In genomic region chr9:122370869-122371467, GRCh38 we compare ENCODE assay signal across 7 cellular contexts.
DNase-seq lines count a peak whose midpoint lies in the region; ATAC-seq and TF ChIP-seq lines count a peak whose summit lies in the region.

PTGS1 (plus strand) TSS chr9:122371024; CDS start chr9:122371085, 61 bp downstream.

- no peak within 1 kb of the TSS for H3K27ac ChIP-seq in iPS-18a (ENCODE audit: low read length)

- H3K9me3 Mint-ChIP-seq in activated naive CD8-positive, alpha-beta T cell treated with anti-CD3 and anti-CD28 coated beads, Interleukin-2, amount 50 U/mL, for 24 hours: no peaks in the 10 kb centered on the region
- H3K9me3 Mint-ChIP-seq in stimulated activated memory B cell treated with anti-CD40 and anti-IgM and Interleukin-4, amounts not matched to agents 10 μg/mL and 1 μg/mL and 100 μg/mL, for 72 hours: no peaks in the 10 kb centered on the region

- peaks cover 23% of the 10 kb centered on the region for H3K27me3 Mint-ChIP-seq in activated naive CD8-positive, alpha-beta T cell treated with anti-CD3 and anti-CD28 coated beads, Interleukin-2, amount 50 U/mL, for 24 hours
- H3K27me3 Mint-ChIP-seq in stimulated activated memory B cell treated with anti-CD40 and anti-IgM and Interleukin-4, amounts not matched to agents 10 μg/mL and 1 μg/mL and 100 μg/mL, for 72 hours: no peaks in the 10 kb centered on the region

- no peak for TF ChIP-seq CTCF in GM12865 (IDR thresholded peaks at IDR 0.05; ENCODE audit: insufficient read depth, low read depth, low read length, missing control alignments)

- ATAC-seq in GM21717 (IDR thresholded peaks at IDR 0.05; ENCODE audit: unreplicated experiment): peak; percentile 58
- peak; percentile 58 for ATAC-seq in activated naive CD8-positive, alpha-beta T cell treated with anti-CD3 and anti-CD28 coated beads, Interleukin-2, amount 50 U/mL, for 24 hours
- peak; percentile 83 for ATAC-seq in stimulated activated memory B cell treated with anti-CD40 and anti-IgM and Interleukin-4, amounts not matched to agents 10 μg/mL and 1 μg/mL and 100 μg/mL, for 72 hours

- H3K27ac Mint-ChIP-seq in activated naive CD8-positive, alpha-beta T cell treated with anti-CD3 and anti-CD28 coated beads, Interleukin-2, amount 50 U/mL, for 24 hours: no peak within 1 kb of the TSS
- H3K27ac Mint-ChIP-seq in stimulated activated memory B cell treated with anti-CD40 and anti-IgM and Interleukin-4, amounts not matched to agents 10 μg/mL and 1 μg/mL and 100 μg/mL, for 72 hours: peak within 1 kb of the TSS; percentile 83

- no peaks in the 10 kb centered on the region for H3K9me3 ChIP-seq in iPS-18a (ENCODE audit: control insufficient read depth, low read depth, low read length)

- peaks cover 46% of the 10 kb centered on the region for H3K27me3 ChIP-seq in iPS-18a (ENCODE audit: control insufficient read depth, insufficient read depth, low read length)

- H3K36me3 ChIP-seq in iPS-18a (ENCODE audit: control insufficient read depth, low read depth, low read length): no peaks in the 10 kb centered on the region

- peaks cover 9% of the 10 kb centered on the region for H3K4me1 Mint-ChIP-seq in activated naive CD8-positive, alpha-beta T cell treated with anti-CD3 and anti-CD28 coated beads, Interleukin-2, amount 50 U/mL, for 24 hours
- H3K4me1 Mint-ChIP-seq in stimulated activated memory B cell treated with anti-CD40 and anti-IgM and Interleukin-4, amounts not matched to agents 10 μg/mL and 1 μg/mL and 100 μg/mL, for 72 hours: peaks cover 38% of the 10 kb centered on the region

- no peak within 1 kb of the TSS for H3K9ac ChIP-seq in iPS-18a (ENCODE audit: low read length)

- DNase-seq in GM12865 (ENCODE audit: low read depth) (peak; percentile 45), MV-4-11 (lab: John Stamatoyannopoulos, UW) (peak; percentile 57), dedifferentiated amniotic fluid mesenchymal stem cell (ENCODE audit: extremely low spot score) (no peak)
- DNase-seq in activated naive CD8-positive, alpha-beta T cell treated with anti-CD3 and anti-CD28 coated beads, Interleukin-2, amount 50 U/mL, for 24 hours: peak; percentile 26

- H3K4me3 ChIP-seq in GM12865 (ENCODE audit: low read depth, low read length) (peak within 1 kb of the TSS; percentile 35), iPS-18a (ENCODE audit: low read length) (peak within 1 kb of the TSS; percentile 68)

- H3K4me1 ChIP-seq in iPS-18a (ENCODE audit: control insufficient read depth, low read depth, low read length): peaks cover 13% of the 10 kb centered on the region

- H3K36me3 Mint-ChIP-seq in activated naive CD8-positive, alpha-beta T cell treated with anti-CD3 and anti-CD28 coated beads, Interleukin-2, amount 50 U/mL, for 24 hours (ENCODE audit: low read depth): no peaks in the 10 kb centered on the region
- H3K36me3 Mint-ChIP-seq in stimulated activated memory B cell treated with anti-CD40 and anti-IgM and Interleukin-4, amounts not matched to agents 10 μg/mL and 1 μg/mL and 100 μg/mL, for 72 hours: no peaks in the 10 kb centered on the region

- H3K4me3 Mint-ChIP-seq in activated naive CD8-positive, alpha-beta T cell treated with anti-CD3 and anti-CD28 coated beads, Interleukin-2, amount 50 U/mL, for 24 hours: peak within 1 kb of the TSS; percentile 65
- H3K4me3 Mint-ChIP-seq in stimulated activated memory B cell treated with anti-CD40 and anti-IgM and Interleukin-4, amounts not matched to agents 10 μg/mL and 1 μg/mL and 100 μg/mL, for 72 hours: peak within 1 kb of the TSS; percentile 87
